In genomic region chr4:188767496-188767895, GRCh38 we compare ENCODE assay signal across 35 cellular contexts.
"Had no signal": no experiment of that assay in that cellular context is flagged by ENCODE, and none has a peak within 500 bp of the region (broad histone marks: within the 10 kb centered on the region; RNA-seq: fewer than 3 reads in every experiment).

No MANE protein-coding gene starts in this region.

- H3K36me3 Mint-ChIP-seq: activated naive CD4-positive, alpha-beta T cell treated with anti-CD3 and anti-CD28 coated beads, Interleukin-2, amount 50 U/mL, for 24 hours had no signal

- H3K27ac ChIP-seq: ascending aorta, body of pancreas, RWPE1, SJCRH30 had no signal

- H3K27ac Mint-ChIP-seq: activated CD8-positive, alpha-beta T cell treated with anti-CD3 and anti-CD28 coated beads, Interleukin-2, amount 10 ng/mL, durations not matched to agents 7 days and 5 days; activated naive CD4-positive, alpha-beta T cell treated with anti-CD3 and anti-CD28 coated beads, Interleukin-2, amount 50 U/mL, for 24 hours; activated T-helper 1 cell treated with anti-CD3 and anti-CD28 coated beads, Interleukin-12 subunit alpha, Interleukin-12 subunit beta, Interleukin-2, Interleukin-4 antibody, amounts not matched to agents 30 ng/mL and 10 ng/mL and 1 ng/mL, durations not matched to agents 14 hours and 24 hours and 36 hours; T-helper 2 cell treated with Interferon-gamma antibody and Interleukin-4, amounts not matched to agents 5 μg/mL and 100 μg/mL, for 36 hours; WTC11 had no signal

- H3K4me2 ChIP-seq: SK-N-SH had no signal

- H3K4me3 ChIP-seq: ascending aorta, body of pancreas, MG63, SJCRH30 had no signal

- H3K9me3 ChIP-seq: ascending aorta, body of pancreas, MG63, SJCRH30, SK-N-SH had no signal

- H3K27me3 ChIP-seq: ascending aorta, body of pancreas, MG63, SJCRH30 had no signal

- H3K4me1 Mint-ChIP-seq: activated naive CD4-positive, alpha-beta T cell treated with anti-CD3 and anti-CD28 coated beads, Interleukin-2, amount 50 U/mL, for 24 hours; central memory CD8-positive, alpha-beta T cell; WTC11 had no signal

- DNase-seq: activated CD4-positive, alpha-beta T cell treated with anti-CD3 and anti-CD28 coated beads for 48 hours; activated CD4-positive, alpha-beta T cell treated with anti-CD3 and anti-CD28 coated beads, Interleukin-2, amount 50 U/mL, for 4 hours; activated CD4-positive, CD25-positive, alpha-beta regulatory T cell treated with anti-CD3 and anti-CD28 coated beads, Interleukin-2, amount 50 U/mL, for 72 hours; activated CD8-positive, alpha-beta memory T cell treated with anti-CD3 and anti-CD28 coated beads, Interleukin-2, amount 50 U/mL, for 48 hours; activated CD8-positive, alpha-beta T cell treated with anti-CD3 and anti-CD28 coated beads, Interleukin-2, amount 10 ng/mL, durations not matched to agents 7 days and 5 days; activated effector memory CD4-positive, alpha-beta T cell treated with Interleukin-2 at 50 U/mL for 16 hours; activated naive CD4-positive, alpha-beta T cell; activated T-cell treated with anti-CD3 and anti-CD28 coated beads, Interleukin-2, amount 50 U/mL, for 1 hour; amniotic stem cell; body of pancreas; Kasumi-1; MG63; MV-4-11; NCI-H1092 treated with DMSO at 0.1 percent for 48 hours; NCI-H1417 treated with DMSO at 0.1 percent for 48 hours; NCI-H1694; NCI-H2029; NCI-H2107; NCI-H2171 treated with DMSO at 0.1 percent for 48 hours; NCI-H345; NCI-H510A treated with DMSO at 0.1 percent for 48 hours; NCI-H69; NK-92 treated with Interleukin-12 subunit alpha and Interleukin-12 subunit beta, amount 100 ng/mL, for 24 hours; OCI-M1; Right ventricle myocardium superior; SJCRH30; SK-N-SH; T-helper 1 cell had no signal

- H3K36me3 ChIP-seq: ascending aorta, MG63, SJCRH30 had no signal

- H3K27me3 Mint-ChIP-seq: activated naive CD4-positive, alpha-beta T cell treated with anti-CD3 and anti-CD28 coated beads, Interleukin-2, amount 50 U/mL, for 24 hours; central memory CD8-positive, alpha-beta T cell had no signal

- H3K4me3 Mint-ChIP-seq: activated CD8-positive, alpha-beta T cell treated with anti-CD3 and anti-CD28 coated beads, Interleukin-2, amount 10 ng/mL, durations not matched to agents 7 days and 5 days; activated naive CD4-positive, alpha-beta T cell treated with anti-CD3 and anti-CD28 coated beads, Interleukin-2, amount 50 U/mL, for 24 hours; activated T-helper 1 cell treated with anti-CD3 and anti-CD28 coated beads, Interleukin-12 subunit alpha, Interleukin-12 subunit beta, Interleukin-2, Interleukin-4 antibody, amounts not matched to agents 30 ng/mL and 10 ng/mL and 1 ng/mL, durations not matched to agents 14 hours and 24 hours and 36 hours; central memory CD8-positive, alpha-beta T cell; T-helper 2 cell treated with Interferon-gamma antibody and Interleukin-4, amounts not matched to agents 5 μg/mL and 100 μg/mL, for 36 hours; WTC11 had no signal

- H3K9ac ChIP-seq: SK-N-SH had no signal

- H3K4me1 ChIP-seq: ascending aorta, body of pancreas, SJCRH30 had no signal
